28 cellular contexts compared by ENCODE assay signal in genomic region chr10:70998086-70998485, GRCh38.
"Had no signal": no experiment of that assay in that cellular context is flagged by ENCODE, and none has a peak within 500 bp of the region (broad histone marks: within the 10 kb centered on the region; RNA-seq: fewer than 3 reads in every experiment).

No MANE protein-coding gene starts in this region.

- H3K4me1 ChIP-seq: colonic mucosa, esophagus squamous epithelium, gastroesophageal sphincter, heart left ventricle, left lung, lower lobe of right lung had no signal

- H2AFZ ChIP-seq: hepatocyte had no signal

- H3K36me3 Mint-ChIP-seq: immature natural killer cell had no signal

- H3K4me3 Mint-ChIP-seq: dendritic cell treated with granulocyte-macrophage colony-stimulating factor and Interleukin-4, amounts not matched to agents 40 ng/mL and 50 ng/mL, for 4 days; effector memory CD8-positive, alpha-beta T cell; endodermal cell; immature natural killer cell had no signal

- DNase-seq: cerebellar nuclear complex; colonic mucosa; cortex of kidney; effector CD8-positive, alpha-beta T cell; effector memory CD8-positive, alpha-beta T cell; endodermal cell; erythroblast; esophagus squamous epithelium; foreskin fibroblast; heart left ventricle; hypothalamus; immature natural killer cell; islet precursor cell; kidney; kidney glomerular epithelial cell; left colon; left lung; left ventricle myocardium superior; lower lobe of right lung; mesendoderm; midbrain had no signal

- FAIRE-seq: endometrium, frontal cortex, kidney had no signal

- H3K4me1 Mint-ChIP-seq: endodermal cell, immature natural killer cell had no signal

- H3K4me2 ChIP-seq: hepatocyte had no signal

- ATAC-seq: effector memory CD8-positive, alpha-beta T cell; esophagus mucosa; gastroesophageal sphincter; heart left ventricle; left colon; left lung; left ventricle myocardium superior; lower lobe of right lung had no signal

- H3K27me3 ChIP-seq: colonic mucosa, hepatocyte had no signal

- H3K27ac Mint-ChIP-seq: dendritic cell treated with granulocyte-macrophage colony-stimulating factor and Interleukin-4, amounts not matched to agents 40 ng/mL and 50 ng/mL, for 4 days; effector memory CD8-positive, alpha-beta T cell; endodermal cell; immature natural killer cell had no signal

- H3K9me3 ChIP-seq: colonic mucosa, esophagus squamous epithelium, gastroesophageal sphincter, heart left ventricle, left lung, lower lobe of right lung had no signal

- H3K27ac ChIP-seq: colonic mucosa, epithelial cell of prostate, esophagus squamous epithelium, gastroesophageal sphincter, heart left ventricle, hepatocyte, left lung, lower lobe of right lung had no signal

- H3K9me3 Mint-ChIP-seq: dendritic cell treated with granulocyte-macrophage colony-stimulating factor and Interleukin-4, amounts not matched to agents 40 ng/mL and 50 ng/mL, for 4 days; endodermal cell; immature natural killer cell had no signal

- H3K36me3 ChIP-seq: colonic mucosa, esophagus squamous epithelium, gastroesophageal sphincter, heart left ventricle, left lung, lower lobe of right lung had no signal

- H3K4me3 ChIP-seq: colonic mucosa, esophagus squamous epithelium, gastroesophageal sphincter, heart left ventricle, hepatocyte, left lung, lower lobe of right lung had no signal
